16 cellular contexts compared by ENCODE assay signal in genomic region chr15:44763187-44763586, GRCh38.
"Had no signal": no experiment of that assay in that cellular context is flagged by ENCODE, and none has a peak within 500 bp of the region (broad histone marks: within the 10 kb centered on the region; RNA-seq: fewer than 3 reads in every experiment).

No MANE protein-coding gene starts in this region.

- DNase-seq: Karpas-422, KG1, MG63, NCI-H1092, NCI-H1436 treated with DMSO at 0.1 percent for 48 hours, NCI-H1694, NCI-H187 treated with DMSO at 0.1 percent for 48 hours, NCI-H2029 treated with DMSO at 0.1 percent for 48 hours, NCI-H2171, NCI-H226, NCI-H446, NCI-H524, NCI-H526 treated with DMSO at 0.1 percent for 48 hours, Right ventricle myocardium superior, RPMI8226, SIG-M5 had no signal
